In the genomic region with DNA sequence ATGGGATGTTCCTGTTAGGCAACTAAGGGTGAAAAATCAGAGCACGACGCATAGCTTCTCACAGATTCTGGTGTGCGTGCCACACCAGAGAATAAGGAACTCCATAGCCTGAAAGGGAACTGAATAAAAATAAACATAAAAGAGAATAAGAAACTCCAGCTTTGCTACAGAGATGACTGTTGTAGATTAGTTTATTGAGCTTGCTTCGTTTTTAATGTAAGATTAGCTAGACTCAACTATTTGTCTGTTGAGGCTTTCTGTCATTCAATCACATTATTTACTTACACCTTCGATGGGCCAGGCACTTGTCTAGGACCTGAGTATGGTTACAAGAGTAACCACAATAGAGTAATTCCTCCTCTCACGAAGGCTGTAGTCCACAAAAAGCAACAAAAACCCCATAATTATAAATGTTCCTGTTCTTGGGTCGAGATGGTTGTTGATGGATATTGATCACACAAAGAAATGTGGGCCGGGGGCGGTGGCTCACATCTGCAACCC, we compare ENCODE assay signal across 1 cellular context.
TF ChIP-seq lines count a peak whose summit lies in the region.

No MANE protein-coding gene starts in this region.

TF ChIP-seq in IMR-90, 13 proteins besides CTCF, POLR2A, EP300 and RAD21:
- TF ChIP-seq RFX5 (IDR thresholded peaks at IDR 0.05; ENCODE audit: low read depth, low read length) (no peak), MAFK (IDR thresholded peaks at IDR 0.05; ENCODE audit: low read depth, low read length) (no peak), MAZ (IDR thresholded peaks at IDR 0.05; ENCODE audit: borderline replicate concordance, low read depth, low read length) (no peak), CEBPB (IDR thresholded peaks at IDR 0.05; ENCODE audit: low read depth, low read length) (no peak), SMC3 (IDR thresholded peaks at IDR 0.05; ENCODE audit: low read depth, low read length) (no peak), NFE2L2 (IDR thresholded peaks at IDR 0.05; ENCODE audit: low read depth, low read length) (no peak), RCOR1 (IDR thresholded peaks at IDR 0.05; ENCODE audit: insufficient replicate concordance, low read length) (no peak), FOS (IDR thresholded peaks at IDR 0.05; ENCODE audit: low read depth, low read length) (no peak), CHD1 (IDR thresholded peaks at IDR 0.05; ENCODE audit: low read depth, low read length) (no peak), MXI1 (IDR thresholded peaks at IDR 0.05; ENCODE audit: borderline replicate concordance, low read depth, low read length) (no peak), BHLHE40 (IDR thresholded peaks at IDR 0.05; ENCODE audit: low read depth, low read length) (no peak)
- TF ChIP-seq, protein P1, sequence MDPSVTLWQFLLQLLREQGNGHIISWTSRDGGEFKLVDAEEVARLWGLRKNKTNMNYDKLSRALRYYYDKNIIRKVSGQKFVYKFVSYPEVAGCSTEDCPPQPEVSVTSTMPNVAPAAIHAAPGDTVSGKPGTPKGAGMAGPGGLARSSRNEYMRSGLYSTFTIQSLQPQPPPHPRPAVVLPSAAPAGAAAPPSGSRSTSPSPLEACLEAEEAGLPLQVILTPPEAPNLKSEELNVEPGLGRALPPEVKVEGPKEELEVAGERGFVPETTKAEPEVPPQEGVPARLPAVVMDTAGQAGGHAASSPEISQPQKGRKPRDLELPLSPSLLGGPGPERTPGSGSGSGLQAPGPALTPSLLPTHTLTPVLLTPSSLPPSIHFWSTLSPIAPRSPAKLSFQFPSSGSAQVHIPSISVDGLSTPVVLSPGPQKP (IDR thresholded peaks at IDR 0.05; ENCODE audit: borderline replicate concordance, low read depth, low read length), result no peak
- TF ChIP-seq, protein P2, sequence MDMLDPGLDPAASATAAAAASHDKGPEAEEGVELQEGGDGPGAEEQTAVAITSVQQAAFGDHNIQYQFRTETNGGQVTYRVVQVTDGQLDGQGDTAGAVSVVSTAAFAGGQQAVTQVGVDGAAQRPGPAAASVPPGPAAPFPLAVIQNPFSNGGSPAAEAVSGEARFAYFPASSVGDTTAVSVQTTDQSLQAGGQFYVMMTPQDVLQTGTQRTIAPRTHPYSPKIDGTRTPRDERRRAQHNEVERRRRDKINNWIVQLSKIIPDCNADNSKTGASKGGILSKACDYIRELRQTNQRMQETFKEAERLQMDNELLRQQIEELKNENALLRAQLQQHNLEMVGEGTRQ (IDR thresholded peaks at IDR 0.05; ENCODE audit: low read depth, low read length), result no peak
TF ChIP-seq in IMR-90: peak in this region for 0.
